ENCODE assay signal across 8 cellular contexts in the genomic region with DNA sequence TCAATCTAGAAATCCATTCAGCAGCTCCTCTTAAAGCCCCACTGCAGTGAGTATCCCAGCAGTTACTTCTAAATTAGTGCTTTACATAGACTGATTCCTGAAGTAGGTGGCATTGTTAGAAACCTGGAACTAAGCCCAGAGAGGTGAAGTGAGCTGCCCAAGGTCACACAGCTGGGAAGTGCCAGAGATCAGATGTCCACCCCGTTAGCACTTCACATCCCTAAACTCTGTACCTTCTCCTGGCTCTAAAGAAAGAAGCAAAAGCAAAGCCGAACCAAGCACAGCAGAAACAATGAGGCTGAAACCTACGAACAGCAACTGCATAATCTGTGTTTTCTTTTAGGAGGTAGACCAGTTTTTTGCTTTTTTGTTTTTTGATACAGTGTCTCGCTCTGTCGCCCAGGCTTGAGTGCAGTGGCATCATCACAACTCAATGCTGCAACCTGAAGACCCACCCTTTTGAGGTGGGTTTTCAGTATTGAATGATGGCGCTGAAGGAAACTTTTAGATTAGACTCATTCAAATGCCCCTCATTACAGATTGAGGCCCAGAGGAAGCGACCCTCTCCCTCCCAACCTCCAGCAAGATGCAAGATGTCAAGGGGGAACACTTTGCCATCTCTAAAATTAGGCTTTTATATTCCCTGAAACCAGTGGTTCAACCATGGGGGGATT. TPM values are rescaled to one million over a fixed set of nuclear protein-coding genes. Genes with fewer than 3 reads are reported as not detected.
DNase-seq lines count a peak whose midpoint lies in the region; ATAC-seq and TF ChIP-seq lines count a peak whose summit lies in the region.

No MANE protein-coding gene starts in this region.

- intact Hi-C loops in dorsolateral prefrontal cortex (cut with DNase I), result loop anchor here (2.0 to 10.0 kb wide), 3 partner anchors 41 to 85 kb away; no protein-coding TSS in a partner anchor
- intact Hi-C loops in sciatic nerve (cut with DNase I), result loop anchor here (5.0 kb wide), 1 partner anchor 42 kb away; no protein-coding TSS in a partner anchor

- H3K36me3 Mint-ChIP-seq in naive thymus-derived CD8-positive, alpha-beta T cell, result no peaks in the 10 kb centered on the region

- H3K4me1 Mint-ChIP-seq in naive thymus-derived CD8-positive, alpha-beta T cell, result peaks cover 9 to 65% (median 47%) of the 10 kb centered on the region in 4 donors

- H3K27me3 ChIP-seq in AG04450 (ENCODE audit: control insufficient read depth, insufficient read depth, low read length) (no peaks in the 10 kb centered on the region), dorsolateral prefrontal cortex (no peaks in the 10 kb centered on the region)

- no peak for ATAC-seq in naive thymus-derived CD8-positive, alpha-beta T cell
- no peak for ATAC-seq in sciatic nerve

- H3K9me3 Mint-ChIP-seq in naive thymus-derived CD8-positive, alpha-beta T cell, result no peaks in the 10 kb centered on the region

- TF ChIP-seq CTCF in AG04450 (IDR thresholded peaks at IDR 0.05; ENCODE audit: low read depth, low read length) (no peak), dorsolateral prefrontal cortex (IDR thresholded peaks at IDR 0.05 in 54 of 56, conservative IDR thresholded peaks at IDR 0.05 in 2 of 56; ENCODE audit: low read depth in 1 of 56, partially characterized antibody in 56 of 56) (no peak)

- H3K27ac ChIP-seq in AG04450 (ENCODE audit: low read depth, low read length), result peak overlapping the region; percentile 99
- H3K27ac ChIP-seq in dorsolateral prefrontal cortex, result peak overlapping the region; percentile 98 to 100 (median 100)

- H3K4me3 ChIP-seq in AG04450 (ENCODE audit: low read depth, low read length) (no peak overlapping the region), dorsolateral prefrontal cortex (peak overlapping the region in 9 of 59 donors; percentile 2 to 62 (median 12))

- CTCF ChIA-PET in AG04450 (lab: Charles Lee), result interaction anchor here (1.4 to 10.7 kb wide), 3 partner anchors 24 to 106 kb away, joined by 3 to 68 read pairs (median 21); no protein-coding TSS in a partner anchor

- H3K9me3 ChIP-seq in AG04450 (ENCODE audit: control insufficient read depth, insufficient read depth, low read length), result no peaks in the 10 kb centered on the region; the same call in 1 of the 2 replicates

- peak overlapping the region in 8 of 10 donors; percentile 91 to 100 (median 98) for H3K27ac Mint-ChIP-seq in naive thymus-derived CD8-positive, alpha-beta T cell

- no peaks in the 10 kb centered on the region for H3K27me3 Mint-ChIP-seq in naive thymus-derived CD8-positive, alpha-beta T cell

- POLR2A ChIA-PET in AG04450 (lab: Yijun Ruan, JAX), result interaction anchor here (0.7 to 1.9 kb wide), 12 partner anchors 9 to 118 kb away, joined by 3 to 11 read pairs (median 5); no protein-coding TSS in a partner anchor
- POLR2A ChIA-PET in naive thymus-derived CD8-positive, alpha-beta T cell (lab: Charles Lee), result interaction anchor here (2.4 to 5.3 kb wide), 2 partner anchors 9 to 13 kb away, joined by 5 to 44 read pairs; no protein-coding TSS in a partner anchor

- peak overlapping the region in 3 of 10 donors; percentile 21 to 58 (median 48) for H3K4me3 Mint-ChIP-seq in naive thymus-derived CD8-positive, alpha-beta T cell

- no peak for DNase-seq in AG04450 (ENCODE audit: low read depth, low spot score)
- peak; percentile 59 for DNase-seq in LHCN-M2 (ENCODE audit: low read depth)
- DNase-seq in dorsolateral prefrontal cortex, result no peak
- DNase-seq in naive thymus-derived CD8-positive, alpha-beta T cell, result no peak
- no peak for DNase-seq in A172 (ENCODE audit: low spot score)
- no peak for DNase-seq in sciatic nerve (ENCODE audit: low spot score)
- DNase-seq in middle frontal gyrus (ENCODE audit: extremely low spot score, low spot score), result no peak
- no peak for DNase-seq in NCI-H1417 treated with DMSO at 0.1 percent for 48 hours (lab: John Stamatoyannopoulos, UW)

RNA-seq across cellular contexts. Expression of gene ZMYND8, which starts 3.2 kb away (rescaled TPM):
- polyA plus RNA-seq in AG04450 (2011; rRNA removed), result 20.3 and 23.1 TPM in 2 replicates
- polyA minus RNA-seq in AG04450 (2011; rRNA and poly(A)+ RNA removed), result 30.3 and 30.6 TPM in 2 replicates
- total RNA-seq in LHCN-M2 (2014; rRNA removed), result 50.1 and 56.4 TPM in 2 replicates
- 15.4 TPM for polyA plus RNA-seq in LHCN-M2 (2012)
- 100 to 1,000 TPM in 82 of 120 experiments, 10 to 100 TPM in 38; 67.0 to 236 (median 109) TPM for total RNA-seq in dorsolateral prefrontal cortex
- total RNA-seq in naive thymus-derived CD8-positive, alpha-beta T cell, result 10 to 100 TPM; 61.8 to 67.8 TPM
- 10 to 100 TPM in 2 of 3 donors, 1 to 10 TPM in 1; 8.9 to 20.4 (median 13.5) TPM for polyA plus RNA-seq in naive thymus-derived CD8-positive, alpha-beta T cell
- 19.6 and 22.1 TPM in 2 replicates for total RNA-seq in A172 (2014; rRNA removed; shearing (Covaris generic))
- total RNA-seq in sciatic nerve, result 49.3 TPM
